Comparison of ENCODE assay signal across 4 cellular contexts in genomic region chr19:49490287-49491029, GRCh38. TPM values are rescaled to one million over a fixed set of nuclear protein-coding genes. Genes with fewer than 3 reads are reported as not detected.
DNase-seq lines count a peak whose midpoint lies in the region; ATAC-seq and TF ChIP-seq lines count a peak whose summit lies in the region.

No MANE protein-coding gene starts in this region.

- in situ Hi-C loops in Panc1 (cut with HindIII; ENCODE audit: low pct_unique_long_range_greater_than_20kb, low sequenced_read_pairs) = no loop called here

- no peak for TF ChIP-seq POLR2A in upper lobe of left lung (IDR thresholded peaks at IDR 0.05)

- peak overlapping the region; percentile 97 for H3K27ac ChIP-seq in Panc1 (ENCODE audit: low read length)
- H3K27ac ChIP-seq in upper lobe of left lung = peak overlapping the region in 2 of 4 donors; percentile 46 to 95

- H3K27me3 Mint-ChIP-seq in naive thymus-derived CD8-positive, alpha-beta T cell = peaks cover 0 to 3% (median 0%) of the 10 kb centered on the region in 5 donors

- WGBS in upper lobe of left lung, 2 donors = 91 to 93% methylated on average over 20 to 27 of the region's 27 CpGs

- H3K9me3 ChIP-seq in Panc1 (ENCODE audit: control insufficient read depth, insufficient read depth, low read depth, low read length) (no peaks in the 10 kb centered on the region), upper lobe of left lung (no peaks in the 10 kb centered on the region)

- TF ChIP-seq CTCF in Panc1 (IDR thresholded peaks at IDR 0.05) (no peak), upper lobe of left lung (IDR thresholded peaks at IDR 0.05) (no peak)

- peaks cover 11 to 66% (median 53%) of the 10 kb centered on the region in 4 donors for H3K4me1 Mint-ChIP-seq in naive thymus-derived CD8-positive, alpha-beta T cell

- no peaks in the 10 kb centered on the region for H3K27me3 ChIP-seq in Panc1 (ENCODE audit: control insufficient read depth, insufficient read depth, low read length)
- H3K27me3 ChIP-seq in upper lobe of left lung = no peaks in the 10 kb centered on the region

- no peak for TF ChIP-seq EP300 in upper lobe of left lung (IDR thresholded peaks at IDR 0.05)

- ATAC-seq in Panc1 (no peak), upper lobe of left lung (ENCODE audit: low FRiP score in 2 of 2) (no peak), HG02970 (IDR thresholded peaks at IDR 0.05; ENCODE audit: low FRiP score, unreplicated experiment) (no peak)
- ATAC-seq in naive thymus-derived CD8-positive, alpha-beta T cell = no peak

- DNase-seq in Panc1 (ENCODE audit: low read depth, low spot score) = no peak
- no peak for DNase-seq in naive thymus-derived CD8-positive, alpha-beta T cell
- DNase-seq in upper lobe of left lung = no peak

- peak overlapping the region; percentile 83 to 90 for H3K4me3 ChIP-seq in Panc1 (ENCODE audit: low read depth in 2 of 2, low read length in 2 of 2)
- peak overlapping the region in 1 of 4 donors; percentile 84 for H3K4me3 ChIP-seq in upper lobe of left lung

- H3K4me3 Mint-ChIP-seq in naive thymus-derived CD8-positive, alpha-beta T cell = peak overlapping the region; percentile 26 to 99 (median 97)

- H3K27ac Mint-ChIP-seq in naive thymus-derived CD8-positive, alpha-beta T cell = peak overlapping the region in 9 of 10 donors; percentile 57 to 99 (median 94)

- H3K4me1 ChIP-seq in Panc1 (ENCODE audit: control insufficient read depth, insufficient read depth, low read length) = peaks cover 13% of the 10 kb centered on the region
- peaks cover 25 to 37% (median 30%) of the 10 kb centered on the region in 4 donors for H3K4me1 ChIP-seq in upper lobe of left lung

- H3K36me3 Mint-ChIP-seq in naive thymus-derived CD8-positive, alpha-beta T cell = peaks cover 12 to 69% (median 33%) of the 10 kb centered on the region in 3 donors

- POLR2A ChIA-PET in Panc1 (lab: Charles Lee) = no interaction called here
- POLR2A ChIA-PET in naive thymus-derived CD8-positive, alpha-beta T cell (lab: Charles Lee) = interaction anchor here (6.2 kb wide), 1 partner anchor 13 kb away, joined by 60 read pairs; no protein-coding TSS in a partner anchor

- CTCF ChIA-PET in Panc1 (lab: Charles Lee) = no interaction called here

- no TSS peak for BruUV-seq in Panc1 (replicated peaks; lab: Mats Ljungman, UMichigan)

- peaks cover 0 to 4% (median 0%) of the 10 kb centered on the region in 9 donors for H3K9me3 Mint-ChIP-seq in naive thymus-derived CD8-positive, alpha-beta T cell

- intact Hi-C loops in Panc1 (cut with micrococcal nuclease; ENCODE audit: unreplicated experiment) = no loop called here

- H3K36me3 ChIP-seq in Panc1 (ENCODE audit: control insufficient read depth, insufficient read depth, low read length) = peaks cover 32% of the 10 kb centered on the region
- H3K36me3 ChIP-seq in upper lobe of left lung = peaks cover 30 to 47% (median 41%) of the 10 kb centered on the region in 4 donors

RNA-seq across cellular contexts. Expression of gene RPL13A, which starts 3.0 kb away (rescaled TPM):
- total RNA-seq in Panc1 (2021; ENCODE audit: unreplicated experiment) (1,196 TPM), upper lobe of left lung (1,000 to 10,000 TPM in 4 of 6 donors, 100 to 1,000 TPM in 2; 974 to 2,595 (median 1,696) TPM)
- 1,501 TPM for polyA plus RNA-seq in Panc1 (2012; ENCODE audit: insufficient read length)
- 1,000 to 10,000 TPM; 5,160 to 5,167 TPM for total RNA-seq in naive thymus-derived CD8-positive, alpha-beta T cell
- polyA plus RNA-seq in naive thymus-derived CD8-positive, alpha-beta T cell = 1,000 to 10,000 TPM; 3,162 to 3,664 (median 3,630) TPM

RNA-seq across cellular contexts. Expression of gene RPS11, which starts 5.8 kb away (rescaled TPM):
- total RNA-seq in Panc1 (2021; ENCODE audit: unreplicated experiment) (956 TPM), upper lobe of left lung (1,000 to 10,000 TPM; 1,447 to 3,855 (median 1,708) TPM)
- 2,025 TPM for polyA plus RNA-seq in Panc1 (2012; ENCODE audit: insufficient read length)
- 1,000 to 10,000 TPM; 3,084 to 3,152 TPM for total RNA-seq in naive thymus-derived CD8-positive, alpha-beta T cell
- 1,000 to 10,000 TPM; 2,379 to 2,818 (median 2,600) TPM for polyA plus RNA-seq in naive thymus-derived CD8-positive, alpha-beta T cell

RNA-seq across cellular contexts. Expression of gene FLT3LG, which starts 16.4 kb away (rescaled TPM):
- total RNA-seq in Panc1 (2021; ENCODE audit: unreplicated experiment) (1.5 TPM), upper lobe of left lung (10 to 100 TPM in 3 of 6 donors, 1 to 10 TPM in 3; 4.3 to 19.9 (median 9.9) TPM)
- 2.9 TPM for polyA plus RNA-seq in Panc1 (2012; ENCODE audit: insufficient read length)
- total RNA-seq in naive thymus-derived CD8-positive, alpha-beta T cell = 100 to 1,000 TPM; 106 to 112 TPM
- polyA plus RNA-seq in naive thymus-derived CD8-positive, alpha-beta T cell = 100 to 1,000 TPM; 108 to 205 (median 166) TPM

RNA-seq across cellular contexts. Expression of gene FCGRT, which starts 22.0 kb away (rescaled TPM):
- total RNA-seq in Panc1 (2021; ENCODE audit: unreplicated experiment) (16.7 TPM), upper lobe of left lung (100 to 1,000 TPM; 175 to 466 (median 328) TPM)
- 39.5 TPM for polyA plus RNA-seq in Panc1 (2012; ENCODE audit: insufficient read length)
- total RNA-seq in naive thymus-derived CD8-positive, alpha-beta T cell = 10 to 100 TPM; 24.3 to 26.0 TPM
- 10 to 100 TPM; 50.3 to 62.9 (median 61.5) TPM for polyA plus RNA-seq in naive thymus-derived CD8-positive, alpha-beta T cell

RNA-seq across cellular contexts. Expression of gene RCN3, which starts 37.3 kb away (rescaled TPM):
- total RNA-seq in Panc1 (2021; ENCODE audit: unreplicated experiment) (3.0 TPM), upper lobe of left lung (10 to 100 TPM in 5 of 6 donors, 1 to 10 TPM in 1; 5.9 to 82.8 (median 26.6) TPM)
- 16.3 TPM for polyA plus RNA-seq in Panc1 (2012; ENCODE audit: insufficient read length)
- 1 to 10 TPM; 1.6 to 3.6 TPM for total RNA-seq in naive thymus-derived CD8-positive, alpha-beta T cell
- polyA plus RNA-seq in naive thymus-derived CD8-positive, alpha-beta T cell = 1 to 10 TPM; 1.5 to 4.5 (median 2.8) TPM

Comparison
In these comparisons a context has a peak if more than half of its experiments do, and no peak if none do; other contexts are left out.
1. RNA of gene FLT3LG, which starts 16.4 kb away (total RNA-seq): 106 to 112 TPM in naive thymus-derived CD8-positive, alpha-beta T cell; 4.3 to 19.9 TPM in upper lobe of left lung and 1.5 TPM in Panc1 (single experiment); every median in the first group is over 4 times any median in the second.